In the genomic region with DNA sequence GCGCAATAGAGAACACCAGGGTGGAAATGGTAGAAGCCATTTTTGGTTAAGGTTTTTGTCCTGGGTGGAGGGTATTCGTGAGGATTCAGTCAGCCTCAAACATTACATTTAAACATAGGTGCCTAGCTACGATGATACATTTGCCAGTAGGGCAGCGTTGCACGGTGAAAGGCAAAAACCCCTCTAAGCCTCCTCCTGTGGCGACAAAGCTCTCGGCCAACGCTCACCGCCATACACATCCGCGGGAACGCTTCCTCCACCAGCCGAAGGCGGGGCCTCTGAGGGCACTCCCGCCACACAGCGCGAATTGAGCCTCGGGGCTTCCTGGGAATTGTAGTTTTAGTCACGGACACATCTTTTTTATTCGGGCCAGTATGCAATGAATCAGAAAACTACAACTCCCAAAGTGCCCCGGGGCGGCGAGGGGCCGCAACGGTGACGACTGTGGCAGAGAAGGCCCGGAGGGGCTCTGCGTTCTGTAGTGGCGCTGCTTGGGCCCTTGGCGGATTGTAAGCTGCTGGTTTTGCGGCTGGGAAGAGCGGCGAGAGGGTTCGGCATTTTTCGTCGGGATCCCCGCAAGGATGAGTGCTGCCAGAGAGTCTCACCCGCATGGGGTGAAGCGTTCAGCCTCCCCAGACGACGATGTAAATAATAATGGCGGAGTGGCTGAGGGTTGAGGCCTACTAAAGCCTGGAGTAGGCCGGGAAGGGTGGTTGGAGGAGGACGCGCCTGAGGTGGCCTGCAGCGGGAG, we compare ENCODE assay signal across 8 cellular contexts. TPM values are rescaled to one million over a fixed set of nuclear protein-coding genes. Genes with fewer than 3 reads are reported as not detected.
DNase-seq lines count a peak whose midpoint lies in the region; ATAC-seq and TF ChIP-seq lines count a peak whose summit lies in the region.

A gene (plus strand): TSS at position 450 of the 751 bp plus-strand sequence. CDS start 132 bp downstream, at position 582.

- peaks cover 49% of the 10 kb centered on the region for H3K79me2 ChIP-seq in smooth muscle cell (ENCODE audit: low read depth)

- H3K27ac ChIP-seq in AG04450 (ENCODE audit: low read depth, low read length) (peak within 1 kb of the TSS; percentile 89), smooth muscle cell (ENCODE audit: low read depth) (peak within 1 kb of the TSS; percentile 88)

- H3K9me3 ChIP-seq in AG04450 (ENCODE audit: control insufficient read depth, insufficient read depth, low read length) (no peaks in the 10 kb centered on the region), smooth muscle cell (replicated peaks; ENCODE audit: low read depth) (no peaks in the 10 kb centered on the region)

- H3K9ac ChIP-seq in smooth muscle cell (ENCODE audit: low read depth): peak within 1 kb of the TSS; percentile 99

- no peaks in the 10 kb centered on the region for H3F3A ChIP-seq in smooth muscle cell (ENCODE audit: low read depth)

- no peak within 1 kb of the TSS for H3K4me3 Mint-ChIP-seq in WTC11

- H3K27me3 ChIP-seq in AG04450 (ENCODE audit: control insufficient read depth, insufficient read depth, low read length) (no peaks in the 10 kb centered on the region), smooth muscle cell (ENCODE audit: low read depth) (no peaks in the 10 kb centered on the region)

- no peaks in the 10 kb centered on the region for H3K36me3 ChIP-seq in smooth muscle cell (ENCODE audit: low read depth)

- POLR2A ChIA-PET in AG04450 (lab: Yijun Ruan, JAX) (interaction anchor here (1.7 kb wide), 1 partner anchor 24 kb away, joined by 8 read pairs; no protein-coding TSS in a partner anchor), WTC11 (lab: Charles Lee) (interaction anchor here (1.1 to 1.7 kb wide), 2 partner anchors 12 to 339 kb away, joined by 3 read pairs; a partner anchor contains a TSS)

- H3K4me1 ChIP-seq in smooth muscle cell (ENCODE audit: low read depth): peaks cover 26% of the 10 kb centered on the region

- H3K27ac Mint-ChIP-seq in WTC11: peak within 1 kb of the TSS; percentile 26; the same call in 1 of the 2 replicates

- CTCF ChIA-PET in AG04450 (lab: Charles Lee) (interaction anchor here (1.0 to 1.3 kb wide), 6 partner anchors 46 to 1089 kb away, joined by 4 to 5 read pairs (median 4); no protein-coding TSS in a partner anchor), WTC11 (lab: Charles Lee) (interaction anchor here (1.4 to 1.7 kb wide), 2 partner anchors 107 to 125 kb away, joined by 3 to 11 read pairs; no protein-coding TSS in a partner anchor)

- WGBS in smooth muscle cell (ENCODE audit: low lambda C conversion rate): 3% methylated on average over 46 of the region's 46 CpGs

- TF ChIP-seq CTCF in AG04450 (IDR thresholded peaks at IDR 0.05; ENCODE audit: low read depth, low read length): no peak
- no peak for TF ChIP-seq CTCF in WTC11 (IDR thresholded peaks at IDR 0.05)
- TF ChIP-seq CTCF in cardiac fibroblast (IDR thresholded peaks at IDR 0.05; ENCODE audit: low read depth, low read length): no peak
- TF ChIP-seq CTCF in smooth muscle cell (IDR thresholded peaks at IDR 0.05; ENCODE audit: borderline replicate concordance, insufficient read depth, poor library complexity, severe bottlenecking): no peak

- H3K4me3 ChIP-seq in AG04450 (ENCODE audit: low read depth, low read length) (peak within 1 kb of the TSS; percentile 83), cardiac fibroblast (replicated peaks in 1 of 2; ENCODE audit: low read depth in 2 of 2, low read length in 2 of 2) (peak within 1 kb of the TSS; percentile 63 to 72), smooth muscle cell (peak within 1 kb of the TSS; percentile 63)

- H4K20me1 ChIP-seq in smooth muscle cell (ENCODE audit: low read depth): peaks cover 39% of the 10 kb centered on the region

- H3K27me3 Mint-ChIP-seq in WTC11 (ENCODE audit: low read depth): no peaks in the 10 kb centered on the region

- peak within 1 kb of the TSS; percentile 95 for H2AFZ ChIP-seq in smooth muscle cell (ENCODE audit: low read depth)

- H3K9me3 Mint-ChIP-seq in WTC11: peaks cover 6% of the 10 kb centered on the region

- H3K4me2 ChIP-seq in smooth muscle cell: peak within 1 kb of the TSS; percentile 98

- DNase-seq in AG04450 (ENCODE audit: low read depth, low spot score) (peak; percentile 87), NCI-H226 (peak; percentile 94), WTC11 (ENCODE audit: low spot score) (peak; percentile 97), cardiac fibroblast (ENCODE audit: low read depth in 2 of 2) (peak; percentile 97), iPS-NIHi7 (ENCODE audit: extremely low spot score) (peak; percentile 89), smooth muscle cell (lab: John Stamatoyannopoulos, UW; ENCODE audit: unreplicated experiment) (peak; percentile 76)

- H3K36me3 Mint-ChIP-seq in WTC11: peaks cover 12% of the 10 kb centered on the region

- H3K4me1 Mint-ChIP-seq in WTC11: peaks cover 21% of the 10 kb centered on the region

- ATAC-seq in GM18909 (IDR thresholded peaks at IDR 0.05; ENCODE audit: poor library complexity, unreplicated experiment): peak; percentile 99
- ATAC-seq in HG03175 (IDR thresholded peaks at IDR 0.05; ENCODE audit: unreplicated experiment): peak; percentile 97
- peak; percentile 97 for ATAC-seq in WTC11

TF ChIP-seq in WTC11, 78 proteins besides CTCF, POLR2A, EP300 and RAD21 (continues in another document):
- TF ChIP-seq FOXJ3 (CRISPR knock-in tag; IDR thresholded peaks at IDR 0.05; ENCODE audit: borderline replicate concordance): no peak
- TF ChIP-seq, protein P1, sequence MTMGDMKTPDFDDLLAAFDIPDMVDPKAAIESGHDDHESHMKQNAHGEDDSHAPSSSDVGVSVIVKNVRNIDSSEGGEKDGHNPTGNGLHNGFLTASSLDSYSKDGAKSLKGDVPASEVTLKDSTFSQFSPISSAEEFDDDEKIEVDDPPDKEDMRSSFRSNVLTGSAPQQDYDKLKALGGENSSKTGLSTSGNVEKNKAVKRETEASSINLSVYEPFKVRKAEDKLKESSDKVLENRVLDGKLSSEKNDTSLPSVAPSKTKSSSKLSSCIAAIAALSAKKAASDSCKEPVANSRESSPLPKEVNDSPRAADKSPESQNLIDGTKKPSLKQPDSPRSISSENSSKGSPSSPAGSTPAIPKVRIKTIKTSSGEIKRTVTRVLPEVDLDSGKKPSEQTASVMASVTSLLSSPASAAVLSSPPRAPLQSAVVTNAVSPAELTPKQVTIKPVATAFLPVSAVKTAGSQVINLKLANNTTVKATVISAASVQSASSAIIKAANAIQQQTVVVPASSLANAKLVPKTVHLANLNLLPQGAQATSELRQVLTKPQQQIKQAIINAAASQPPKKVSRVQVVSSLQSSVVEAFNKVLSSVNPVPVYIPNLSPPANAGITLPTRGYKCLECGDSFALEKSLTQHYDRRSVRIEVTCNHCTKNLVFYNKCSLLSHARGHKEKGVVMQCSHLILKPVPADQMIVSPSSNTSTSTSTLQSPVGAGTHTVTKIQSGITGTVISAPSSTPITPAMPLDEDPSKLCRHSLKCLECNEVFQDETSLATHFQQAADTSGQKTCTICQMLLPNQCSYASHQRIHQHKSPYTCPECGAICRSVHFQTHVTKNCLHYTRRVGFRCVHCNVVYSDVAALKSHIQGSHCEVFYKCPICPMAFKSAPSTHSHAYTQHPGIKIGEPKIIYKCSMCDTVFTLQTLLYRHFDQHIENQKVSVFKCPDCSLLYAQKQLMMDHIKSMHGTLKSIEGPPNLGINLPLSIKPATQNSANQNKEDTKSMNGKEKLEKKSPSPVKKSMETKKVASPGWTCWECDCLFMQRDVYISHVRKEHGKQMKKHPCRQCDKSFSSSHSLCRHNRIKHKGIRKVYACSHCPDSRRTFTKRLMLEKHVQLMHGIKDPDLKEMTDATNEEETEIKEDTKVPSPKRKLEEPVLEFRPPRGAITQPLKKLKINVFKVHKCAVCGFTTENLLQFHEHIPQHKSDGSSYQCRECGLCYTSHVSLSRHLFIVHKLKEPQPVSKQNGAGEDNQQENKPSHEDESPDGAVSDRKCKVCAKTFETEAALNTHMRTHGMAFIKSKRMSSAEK (CRISPR knock-in tag; IDR thresholded peaks at IDR 0.05; ENCODE audit: borderline replicate concordance): no peak
- TF ChIP-seq, protein P2, sequence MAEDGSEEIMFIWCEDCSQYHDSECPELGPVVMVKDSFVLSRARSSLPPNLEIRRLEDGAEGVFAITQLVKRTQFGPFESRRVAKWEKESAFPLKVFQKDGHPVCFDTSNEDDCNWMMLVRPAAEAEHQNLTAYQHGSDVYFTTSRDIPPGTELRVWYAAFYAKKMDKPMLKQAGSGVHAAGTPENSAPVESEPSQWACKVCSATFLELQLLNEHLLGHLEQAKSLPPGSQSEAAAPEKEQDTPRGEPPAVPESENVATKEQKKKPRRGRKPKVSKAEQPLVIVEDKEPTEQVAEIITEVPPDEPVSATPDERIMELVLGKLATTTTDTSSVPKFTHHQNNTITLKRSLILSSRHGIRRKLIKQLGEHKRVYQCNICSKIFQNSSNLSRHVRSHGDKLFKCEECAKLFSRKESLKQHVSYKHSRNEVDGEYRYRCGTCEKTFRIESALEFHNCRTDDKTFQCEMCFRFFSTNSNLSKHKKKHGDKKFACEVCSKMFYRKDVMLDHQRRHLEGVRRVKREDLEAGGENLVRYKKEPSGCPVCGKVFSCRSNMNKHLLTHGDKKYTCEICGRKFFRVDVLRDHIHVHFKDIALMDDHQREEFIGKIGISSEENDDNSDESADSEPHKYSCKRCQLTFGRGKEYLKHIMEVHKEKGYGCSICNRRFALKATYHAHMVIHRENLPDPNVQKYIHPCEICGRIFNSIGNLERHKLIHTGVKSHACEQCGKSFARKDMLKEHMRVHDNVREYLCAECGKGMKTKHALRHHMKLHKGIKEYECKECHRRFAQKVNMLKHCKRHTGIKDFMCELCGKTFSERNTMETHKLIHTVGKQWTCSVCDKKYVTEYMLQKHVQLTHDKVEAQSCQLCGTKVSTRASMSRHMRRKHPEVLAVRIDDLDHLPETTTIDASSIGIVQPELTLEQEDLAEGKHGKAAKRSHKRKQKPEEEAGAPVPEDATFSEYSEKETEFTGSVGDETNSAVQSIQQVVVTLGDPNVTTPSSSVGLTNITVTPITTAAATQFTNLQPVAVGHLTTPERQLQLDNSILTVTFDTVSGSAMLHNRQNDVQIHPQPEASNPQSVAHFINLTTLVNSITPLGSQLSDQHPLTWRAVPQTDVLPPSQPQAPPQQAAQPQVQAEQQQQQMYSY (CRISPR knock-in tag; IDR thresholded peaks at IDR 0.05): peak; percentile 41; the same call in 1 of the 2 replicates
- TF ChIP-seq, protein P3, sequence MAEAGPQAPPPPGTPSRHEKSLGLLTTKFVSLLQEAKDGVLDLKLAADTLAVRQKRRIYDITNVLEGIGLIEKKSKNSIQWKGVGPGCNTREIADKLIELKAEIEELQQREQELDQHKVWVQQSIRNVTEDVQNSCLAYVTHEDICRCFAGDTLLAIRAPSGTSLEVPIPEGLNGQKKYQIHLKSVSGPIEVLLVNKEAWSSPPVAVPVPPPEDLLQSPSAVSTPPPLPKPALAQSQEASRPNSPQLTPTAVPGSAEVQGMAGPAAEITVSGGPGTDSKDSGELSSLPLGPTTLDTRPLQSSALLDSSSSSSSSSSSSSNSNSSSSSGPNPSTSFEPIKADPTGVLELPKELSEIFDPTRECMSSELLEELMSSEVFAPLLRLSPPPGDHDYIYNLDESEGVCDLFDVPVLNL (CRISPR knock-in tag; IDR thresholded peaks at IDR 0.05; ENCODE audit: borderline replicate concordance, low read depth): 0 out of 2 replicates have a peak, but pooled peaks have one; percentile 39

RNA-seq across cellular contexts. Expression of the gene that starts here (rescaled TPM):
- 136 and 215 TPM in 2 replicates for polyA plus RNA-seq in AG04450 (2011; rRNA removed)
- 125 and 134 TPM in 2 replicates for polyA minus RNA-seq in AG04450 (2011; rRNA and poly(A)+ RNA removed)
- 129 to 141 TPM (median 132 TPM) in 3 replicates for total RNA-seq in WTC11 (2021)
- 183 and 199 TPM in 2 replicates for total RNA-seq in smooth muscle cell
- polyA plus RNA-seq in smooth muscle cell: 174 and 177 TPM in 2 replicates

Comparison
In these comparisons a context has a peak if more than half of its experiments do, and no peak if none do; other contexts are left out.
1. Peak in every context shown above with its lines: DNase-seq, ATAC-seq, H3K4me3 ChIP-seq and H3K27ac ChIP-seq.